In genomic region chr17:70875729-70876344, GRCh38 we compare ENCODE assay signal across 23 cellular contexts.
"Had no signal": no experiment of that assay in that cellular context is flagged by ENCODE, and none has a peak within 500 bp of the region (broad histone marks: within the 10 kb centered on the region; RNA-seq: fewer than 3 reads in every experiment).

No MANE protein-coding gene starts in this region.

- H3K4me3 Mint-ChIP-seq: activated naive CD8-positive, alpha-beta T cell; activated T-cell treated with anti-CD3 and anti-CD28 coated beads, Interleukin-2, amount 50 U/mL, for 24 hours; activated T-helper 17 cell treated with anti-CD3 and anti-CD28 coated beads, Interleukin-2, amount 50 U/mL, for 72 hours; central memory CD8-positive, alpha-beta T cell; memory B cell; naive B cell; neural crest cell; stimulated activated naive B cell treated with anti-CD40 and anti-IgM and Interleukin-4, amounts not matched to agents 10 μg/mL and 1 μg/mL and 100 μg/mL, for 72 hours; type B pancreatic cell had no signal

- H3K9me3 ChIP-seq: adrenal gland, gastrocnemius medialis, heart left ventricle, sigmoid colon, testis had no signal

- H3K27me3 ChIP-seq: adrenal gland, gastrocnemius medialis, heart left ventricle, sigmoid colon, testis had no signal

- H3K9me3 Mint-ChIP-seq: stimulated activated naive B cell treated with anti-CD40 and anti-IgM and Interleukin-4, amounts not matched to agents 10 μg/mL and 1 μg/mL and 100 μg/mL, for 72 hours had no signal

- H3K27ac ChIP-seq: adrenal gland, coronary artery, gastrocnemius medialis, heart left ventricle, sigmoid colon, testis, WERI-Rb-1 had no signal

- H3K4me1 Mint-ChIP-seq: activated T-helper 17 cell treated with anti-CD3 and anti-CD28 coated beads, Interleukin-2, amount 50 U/mL, for 72 hours; central memory CD8-positive, alpha-beta T cell; memory B cell; naive B cell; stimulated activated naive B cell treated with anti-CD40 and anti-IgM and Interleukin-4, amounts not matched to agents 10 μg/mL and 1 μg/mL and 100 μg/mL, for 72 hours had no signal

- ATAC-seq: activated T-helper 17 cell treated with anti-CD3 and anti-CD28 coated beads, Interleukin-2, amount 50 U/mL, for 72 hours; gastrocnemius medialis; SK-N-SH treated with all-trans-retinoic acid at 6 μM for 48 hours; stimulated activated naive B cell treated with anti-CD40 and anti-IgM and Interleukin-4, amounts not matched to agents 10 μg/mL and 1 μg/mL and 100 μg/mL, for 72 hours had no signal

- H3K4me1 ChIP-seq: adrenal gland, gastrocnemius medialis, sigmoid colon, testis had no signal

- H3K4me3 ChIP-seq: adrenal gland, coronary artery, gastrocnemius medialis, heart left ventricle, sigmoid colon, testis had no signal

- H3K36me3 Mint-ChIP-seq: activated naive CD8-positive, alpha-beta T cell; memory B cell; naive B cell; stimulated activated naive B cell treated with anti-CD40 and anti-IgM and Interleukin-4, amounts not matched to agents 10 μg/mL and 1 μg/mL and 100 μg/mL, for 72 hours; type B pancreatic cell had no signal

- H3K27me3 Mint-ChIP-seq: activated naive CD8-positive, alpha-beta T cell; activated T-cell treated with anti-CD3 and anti-CD28 coated beads, Interleukin-2, amount 50 U/mL, for 24 hours; activated T-helper 17 cell treated with anti-CD3 and anti-CD28 coated beads, Interleukin-2, amount 50 U/mL, for 72 hours; central memory CD8-positive, alpha-beta T cell; memory B cell; naive B cell; stimulated activated naive B cell treated with anti-CD40 and anti-IgM and Interleukin-4, amounts not matched to agents 10 μg/mL and 1 μg/mL and 100 μg/mL, for 72 hours had no signal

- FAIRE-seq: astrocyte, islet of Langerhans, TTC549 had no signal

- H3K36me3 ChIP-seq: adrenal gland, gastrocnemius medialis, heart left ventricle, sigmoid colon, WERI-Rb-1 had no signal

- DNase-seq: activated CD4-positive, alpha-beta T cell treated with anti-CD3 and anti-CD28 coated beads for 1 hour; activated T-cell treated with anti-CD3 and anti-CD28 coated beads, Interleukin-2, amount 50 U/mL, for 24 hours; adrenal gland; gastrocnemius medialis; heart left ventricle; naive B cell; sigmoid colon; stimulated activated CD4-positive, alpha-beta T cell treated with anti-CD3 and anti-CD28 coated beads, Interleukin-2, amount 100 ng/mL, for 48 hours; stimulated activated CD8-positive, alpha-beta memory T cell treated with anti-CD3 and anti-CD28 coated beads, Interleukin-4, amount 100 ng/mL, for 48 hours; stimulated activated naive B cell treated with anti-CD40 and anti-IgM and Interleukin-4, amounts not matched to agents 10 μg/mL and 1 μg/mL and 100 μg/mL, for 72 hours; testis; WERI-Rb-1 had no signal

- H3K27ac Mint-ChIP-seq: activated naive CD8-positive, alpha-beta T cell; activated T-cell treated with anti-CD3 and anti-CD28 coated beads, Interleukin-2, amount 50 U/mL, for 24 hours; activated T-helper 17 cell treated with anti-CD3 and anti-CD28 coated beads, Interleukin-2, amount 50 U/mL, for 72 hours; memory B cell; naive B cell; stimulated activated naive B cell treated with anti-CD40 and anti-IgM and Interleukin-4, amounts not matched to agents 10 μg/mL and 1 μg/mL and 100 μg/mL, for 72 hours; type B pancreatic cell had no signal
